ENCODE assay signal across 8 cellular contexts in the genomic region with DNA sequence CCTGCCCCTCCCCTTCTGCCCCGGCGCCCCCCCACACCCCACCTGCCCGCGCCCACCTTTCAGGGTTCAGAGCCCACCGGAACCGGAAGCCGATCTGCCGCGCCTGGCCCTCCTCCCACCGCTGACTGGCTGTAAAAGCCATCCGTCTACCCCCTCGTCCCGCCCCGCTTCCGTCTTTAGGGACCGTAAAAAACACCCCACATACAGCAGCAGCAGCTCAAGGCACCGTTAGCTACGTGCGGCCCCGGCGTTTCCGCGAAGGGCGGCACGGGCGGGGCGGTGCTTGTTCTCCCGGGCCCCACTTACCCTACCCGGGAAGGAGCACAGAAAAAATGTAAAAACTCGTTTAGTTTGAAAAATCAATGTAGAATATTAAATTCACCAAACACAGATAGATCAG. TPM values are rescaled to one million over a fixed set of nuclear protein-coding genes. Genes with fewer than 3 reads are reported as not detected.
DNase-seq lines count a peak whose midpoint lies in the region; ATAC-seq, FAIRE-seq and TF ChIP-seq lines count a peak whose summit lies in the region.

A gene (minus strand): TSS at position 96 of the 400 bp plus-strand sequence. CDS start 320 bp downstream, outside the sequence.

- H3K4me3 ChIP-seq in OCI-LY3 (ENCODE audit: low read length) = peak within 1 kb of the TSS; percentile 68

- ATAC-seq in GM21423 (IDR thresholded peaks at IDR 0.05; ENCODE audit: unreplicated experiment) = peak; percentile 80

- H3K36me3 ChIP-seq in OCI-LY3 (replicated peaks; ENCODE audit: low read depth, low read length) = peaks cover 17% of the 10 kb centered on the region

- peaks cover 10% of the 10 kb centered on the region for H3K4me1 Mint-ChIP-seq in mesothelial cell of epicardium

- H3K9ac ChIP-seq in OCI-LY3 (ENCODE audit: low read length) = peak within 1 kb of the TSS; percentile 67

- no peaks in the 10 kb centered on the region for H3K27me3 Mint-ChIP-seq in mesothelial cell of epicardium (ENCODE audit: low read depth)

- peak within 1 kb of the TSS; percentile 96 for H3K27ac Mint-ChIP-seq in mesothelial cell of epicardium

- no peak for TF ChIP-seq CTCF in OCI-LY3 (IDR thresholded peaks at IDR 0.05; ENCODE audit: low read depth, low read length)
- no peak for TF ChIP-seq CTCF in mesothelial cell of epicardium (IDR thresholded peaks at IDR 0.05; ENCODE audit: unreplicated experiment)

- no peaks in the 10 kb centered on the region for H3K9me3 Mint-ChIP-seq in mesothelial cell of epicardium

- peak within 1 kb of the TSS; percentile 91 for H3K4me3 Mint-ChIP-seq in mesothelial cell of epicardium

- H3K9me3 ChIP-seq in OCI-LY3 (ENCODE audit: insufficient read depth, low read length) = no peaks in the 10 kb centered on the region

- peaks cover 6% of the 10 kb centered on the region; the same call in 1 of the 2 replicates for H3K79me2 ChIP-seq in OCI-LY3 (ENCODE audit: low read length)

- FAIRE-seq in endometrium (lab: Jason Lieb, UNC) = peak; percentile 96

- H3K36me3 Mint-ChIP-seq in mesothelial cell of epicardium = peaks cover 3% of the 10 kb centered on the region

- H3K4me2 ChIP-seq in OCI-LY3 (ENCODE audit: low read length) = peak within 1 kb of the TSS; percentile 86

- H3K27ac ChIP-seq in OCI-LY3 (ENCODE audit: low read length) = peak within 1 kb of the TSS; percentile 56

- peaks cover 13% of the 10 kb centered on the region for H3K4me1 ChIP-seq in OCI-LY3 (ENCODE audit: low read length)

- no peaks in the 10 kb centered on the region for H3K27me3 ChIP-seq in OCI-LY3 (ENCODE audit: low read depth, low read length)

- H2AFZ ChIP-seq in OCI-LY3 (ENCODE audit: low read depth, low read length) = peak within 1 kb of the TSS; percentile 74; the same call in 1 of the 2 replicates

- peak; percentile 94 for DNase-seq in COLO829 (ENCODE audit: low spot score)
- DNase-seq in HuH-7.5 (ENCODE audit: low spot score) = peak; percentile 98
- DNase-seq in activated CD8-positive, alpha-beta memory T cell treated with anti-CD3 and anti-CD28 coated beads, Interleukin-2, amount 50 U/mL, for 4 hours = peak; percentile 92
- DNase-seq in mesothelial cell of epicardium (ENCODE audit: low spot score in 2 of 2, unreplicated experiment in 2 of 2) = peak; percentile 85 to 94
- DNase-seq in stimulated activated CD8-positive, alpha-beta memory T cell treated with anti-CD3 and anti-CD28 coated beads, Interleukin-15, amount 100 ng/mL, for 4 hours (ENCODE audit: low read depth in 2 of 2) = peak; percentile 76 to 88

- no peaks in the 10 kb centered on the region; the same call in 1 of the 2 replicates for H4K20me1 ChIP-seq in OCI-LY3 (ENCODE audit: insufficient read depth, low read length)

RNA-seq across cellular contexts. Expression of the gene that starts here (rescaled TPM):
- 75.3 to 75.9 TPM (median 75.9 TPM) in 3 replicates for total RNA-seq in mesothelial cell of epicardium

Comparison
In these comparisons a context has a peak if more than half of its experiments do, and no peak if none do; other contexts are left out.
1. Peak in every context shown above with its lines: DNase-seq, ATAC-seq, H3K4me3 ChIP-seq and H3K27ac ChIP-seq.